In genomic region chr5:7825630-7826029, GRCh38 we compare ENCODE assay signal across 25 cellular contexts. TPM values are rescaled to one million over a fixed set of nuclear protein-coding genes. Genes with fewer than 3 reads are reported as not detected.
"Had no signal": no experiment of that assay in that cellular context is flagged by ENCODE, and none has a peak within 500 bp of the region (broad histone marks: within the 10 kb centered on the region; RNA-seq: fewer than 3 reads in every experiment).

No MANE protein-coding gene starts in this region.

- H3K36me3 Mint-ChIP-seq: T-cell had no signal

- H3K4me3 ChIP-seq: SJSA1, SK-N-MC had no signal

- H3K9me3 ChIP-seq: SJSA1 had no signal

- H3K4me3 Mint-ChIP-seq: T-cell had no signal

- ATAC-seq: T-cell had no signal

- H3K4me1 Mint-ChIP-seq: T-cell had no signal

- H3K4me2 ChIP-seq: KMS-11 had no signal

- H3K9ac ChIP-seq: KMS-11 had no signal

- H3K36me3 ChIP-seq: SJSA1 had no signal

- H3K4me1 ChIP-seq: SJSA1 had no signal

- DNase-seq: IMR-90, Kasumi-1, MM.1S, NCI-H1092 treated with DMSO at 0.1 percent for 48 hours, NCI-H1436, NCI-H187, NCI-H2081 treated with DMSO at 0.1 percent for 48 hours, NCI-H2171, NCI-H226, NCI-H446, NCI-H510A, NCI-H524 treated with DMSO at 0.1 percent for 48 hours, NCI-H69, NCI-H774, Right ventricle myocardium superior, RPMI8226, SIG-M5, SW 1271, T-cell had no signal

- H3K27ac ChIP-seq: HL-60, KMS-11, SJSA1, SK-N-MC had no signal

- H3K27ac Mint-ChIP-seq: T-cell had no signal

- FAIRE-seq: RCC 7860 had no signal

- H3K9me3 Mint-ChIP-seq: T-cell had no signal

RNA-seq across cellular contexts. Expression of gene CFAP90, which starts 25.3 kb away (rescaled TPM):
- total RNA-seq: HT-29, IMR-90, Right ventricle myocardium superior, SJSA1, T-cell had no signal
